ENCODE assay signal across 27 cellular contexts in genomic region chr20:56299362-56299761, GRCh38. TPM values are rescaled to one million over a fixed set of nuclear protein-coding genes. Genes with fewer than 3 reads are reported as not detected.
"Had no signal": no experiment of that assay in that cellular context is flagged by ENCODE, and none has a peak within 500 bp of the region (broad histone marks: within the 10 kb centered on the region; RNA-seq: fewer than 3 reads in every experiment).

No MANE protein-coding gene starts in this region.

- H3K4me1 ChIP-seq: body of pancreas, esophagus muscularis mucosa, foreskin keratinocyte, heart left ventricle, left lung, lower lobe of right lung, neural progenitor cell, spleen, transverse colon had no signal

- DNase-seq: activated CD4-positive, alpha-beta T cell treated with anti-CD3 and anti-CD28 coated beads for 4 hours; activated CD4-positive, alpha-beta T cell treated with anti-CD3 and anti-CD28 coated beads, Interleukin-2, amount 50 U/mL, for 4 hours; activated naive CD4-positive, alpha-beta T cell; activated T-cell treated with anti-CD3 and anti-CD28 coated beads for 4 hours; activated T-cell treated with anti-CD3 and anti-CD28 coated beads, Interleukin-2, amount 50 U/mL, for 72 hours; body of pancreas; dermis blood vessel endothelial cell; effector CD4-positive, alpha-beta T cell; foreskin keratinocyte; heart left ventricle; hypothalamus; left lung; lower lobe of right lung; mesendoderm; natural killer cell; posterior cingulate gyrus; right cardiac atrium; spleen; stimulated activated naive CD4-positive, alpha-beta T cell; transverse colon had no signal

- H3K36me3 Mint-ChIP-seq: activated naive CD4-positive, alpha-beta T cell treated with anti-CD3 and anti-CD28 coated beads, Interleukin-2, amount 50 U/mL, for 72 hours; natural killer cell; neural progenitor cell had no signal

- ATAC-seq: activated naive CD4-positive, alpha-beta T cell treated with anti-CD3 and anti-CD28 coated beads, Interleukin-2, amount 50 U/mL, for 72 hours; activated T-cell treated with anti-CD3 and anti-CD28 coated beads, Interleukin-2, amount 50 U/mL, for 72 hours; body of pancreas; foreskin keratinocyte; heart left ventricle; left lung; lower lobe of right lung; natural killer cell; right cardiac atrium had no signal

- H3K27ac Mint-ChIP-seq: activated naive CD4-positive, alpha-beta T cell treated with anti-CD3 and anti-CD28 coated beads, Interleukin-2, amount 50 U/mL, for 72 hours; activated T-cell treated with anti-CD3 and anti-CD28 coated beads, Interleukin-2, amount 50 U/mL, for 72 hours; natural killer cell; neural progenitor cell had no signal

- H3K4me3 Mint-ChIP-seq: activated T-cell treated with anti-CD3 and anti-CD28 coated beads, Interleukin-2, amount 50 U/mL, for 72 hours; natural killer cell; neural progenitor cell had no signal

- H3K27me3 ChIP-seq: body of pancreas, foreskin keratinocyte, neural progenitor cell had no signal

- H3K27ac ChIP-seq: body of pancreas, esophagus muscularis mucosa, foreskin keratinocyte, heart left ventricle, left lung, lower lobe of right lung, neural progenitor cell, spleen, transverse colon had no signal

- H3K4me1 Mint-ChIP-seq: natural killer cell, neural progenitor cell had no signal

- H2AFZ ChIP-seq: neural progenitor cell had no signal

- H3K36me3 ChIP-seq: esophagus muscularis mucosa, heart left ventricle, left lung, lower lobe of right lung, neural progenitor cell, spleen, transverse colon had no signal

- H3K9me3 ChIP-seq: body of pancreas, esophagus muscularis mucosa, heart left ventricle, left lung, lower lobe of right lung, spleen, transverse colon had no signal

- H3K9me3 Mint-ChIP-seq: activated T-cell treated with anti-CD3 and anti-CD28 coated beads, Interleukin-2, amount 50 U/mL, for 72 hours; natural killer cell had no signal

- H3K4me2 ChIP-seq: neural progenitor cell had no signal

- H3K4me3 ChIP-seq: body of pancreas, esophagus muscularis mucosa, heart left ventricle, left lung, lower lobe of right lung, neural progenitor cell, spleen, transverse colon had no signal

- H3K9ac ChIP-seq: neural progenitor cell had no signal

RNA-seq across cellular contexts. Expression of gene MC3R, which starts 50.8 kb away (rescaled TPM):
- total RNA-seq: activated naive CD4-positive, alpha-beta T cell treated with anti-CD3 and anti-CD28 coated beads, Interleukin-2, amount 50 U/mL, for 72 hours; activated T-cell treated with anti-CD3 and anti-CD28 coated beads, Interleukin-2, amount 50 U/mL, for 72 hours; body of pancreas; dermis blood vessel endothelial cell; esophagus muscularis mucosa; foreskin keratinocyte; heart left ventricle; left lung; lower lobe of right lung; mononuclear cell; natural killer cell; omental fat pad; right cardiac atrium; spleen; temporal lobe; transverse colon; urinary bladder had no signal
- polyA plus RNA-seq: foreskin keratinocyte, heart left ventricle, right cardiac atrium, spleen, urinary bladder had no signal
